ENCODE assay signal across 9 cellular contexts in the genomic region with DNA sequence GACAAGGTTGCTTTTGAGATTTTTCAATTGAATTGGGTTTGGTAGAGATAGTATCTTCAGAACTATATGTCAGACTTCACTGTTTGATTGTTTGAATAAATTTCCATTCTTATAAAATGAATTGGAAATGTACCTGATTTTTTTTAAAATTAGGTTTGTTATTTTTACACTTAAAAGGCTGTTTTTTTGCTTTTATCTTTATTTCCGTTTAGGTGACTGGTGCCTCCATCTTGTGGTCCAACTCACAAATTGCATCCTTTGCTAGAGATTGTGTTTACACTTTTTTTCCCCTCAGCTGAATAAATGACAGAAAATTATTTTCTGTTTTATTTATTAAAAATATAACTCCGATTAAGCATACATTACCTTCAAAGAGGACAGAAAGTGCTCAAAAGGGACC. TPM values are rescaled to one million over a fixed set of nuclear protein-coding genes. Genes with fewer than 3 reads are reported as not detected.
A peak's percentile ranks its signal among the peaks of the same experiment; 100 is the strongest.
DNase-seq lines count a peak whose midpoint lies in the region; ATAC-seq and TF ChIP-seq lines count a peak whose summit lies in the region.
"Had no signal": no experiment of that assay in that cellular context is flagged by ENCODE, and none has a peak within 500 bp of the region (broad histone marks: within the 10 kb centered on the region; RNA-seq: fewer than 3 reads in every experiment).

No MANE protein-coding gene starts in this region.

- H3K27me3 Mint-ChIP-seq in endodermal cell (ENCODE audit: insufficient read depth): no peaks in the 10 kb centered on the region

- H3K27ac ChIP-seq in endodermal cell (ENCODE audit: low read depth, low read length): no peak overlapping the region
- no peak overlapping the region for H3K27ac ChIP-seq in parathyroid adenoma

- H3K79me2 ChIP-seq in parathyroid adenoma: peaks cover 6% of the 10 kb centered on the region

- ATAC-seq in HG03342 (IDR thresholded peaks at IDR 0.05; ENCODE audit: unreplicated experiment): no peak
- no peak for ATAC-seq in GM21390 (IDR thresholded peaks at IDR 0.05; ENCODE audit: unreplicated experiment)

- H3K36me3 ChIP-seq in endodermal cell (ENCODE audit: control insufficient read depth, insufficient read depth, low read length): no peaks in the 10 kb centered on the region
- no peaks in the 10 kb centered on the region for H3K36me3 ChIP-seq in parathyroid adenoma (ENCODE audit: control insufficient read depth, insufficient read depth, low read length)

- DNase-seq in DMS 273 (lab: John Stamatoyannopoulos, UW; ENCODE audit: unreplicated experiment) (peak; percentile 21), DMS 273 treated with DMSO at 0.1 percent for 48 hours (lab: John Stamatoyannopoulos, UW) (no peak), LNCaP clone FGC (ENCODE audit: low read depth) (no peak), endodermal cell (no peak), NCI-H345 (lab: John Stamatoyannopoulos, UW) (no peak)
- DNase-seq: 8988T had no signal

- H3K36me3 Mint-ChIP-seq in endodermal cell (ENCODE audit: low read depth): no peaks in the 10 kb centered on the region

- TF ChIP-seq CTCF in LNCaP clone FGC (IDR thresholded peaks at IDR 0.05; ENCODE audit: control insufficient read depth, extremely low read depth, insufficient read depth) (peak; percentile 62), endodermal cell (conservative IDR thresholded peaks at IDR 0.05) (peak; percentile 83), parathyroid adenoma (IDR thresholded peaks at IDR 0.05) (peak; percentile 52)

- no peak overlapping the region for H2AFZ ChIP-seq in parathyroid adenoma

- no peak overlapping the region for H3K9ac ChIP-seq in endodermal cell (ENCODE audit: extremely low read depth, low read length, poor library complexity, severe bottlenecking)
- H3K9ac ChIP-seq in parathyroid adenoma: no peak overlapping the region

- H3K4me2 ChIP-seq in parathyroid adenoma (ENCODE audit: low read length): no peak overlapping the region

- peaks cover under 1% of the 10 kb centered on the region for H3K9me3 Mint-ChIP-seq in endodermal cell

- H3K9me3 ChIP-seq in endodermal cell (ENCODE audit: control insufficient read depth, low read length) (no peaks in the 10 kb centered on the region), parathyroid adenoma (ENCODE audit: control insufficient read depth, low read length) (no peaks in the 10 kb centered on the region)

- no peak overlapping the region for H3K27ac Mint-ChIP-seq in endodermal cell

- no peak overlapping the region for H3K4me3 ChIP-seq in LNCaP clone FGC (ENCODE audit: low read depth, low read length)
- no peak overlapping the region for H3K4me3 ChIP-seq in endodermal cell (ENCODE audit: low read length)
- no peak overlapping the region for H3K4me3 ChIP-seq in parathyroid adenoma (ENCODE audit: low read depth, low read length)

- H3K4me1 ChIP-seq in endodermal cell (ENCODE audit: control insufficient read depth, insufficient read depth, low read length) (no peaks in the 10 kb centered on the region), parathyroid adenoma (no peaks in the 10 kb centered on the region)

- no peaks in the 10 kb centered on the region for H3K27me3 ChIP-seq in endodermal cell (ENCODE audit: control insufficient read depth, insufficient read depth, low read length, poor library complexity, severe bottlenecking)
- H3K27me3 ChIP-seq in parathyroid adenoma (ENCODE audit: control insufficient read depth, insufficient read depth, low read length): no peaks in the 10 kb centered on the region

- H3K4me1 Mint-ChIP-seq in endodermal cell: no peaks in the 10 kb centered on the region

- 65% methylated on average over 2 of the region's 2 CpGs; no CpG with 5 or more reads in 1 of the 2 experiments for WGBS in endodermal cell (ENCODE audit: insufficient coverage in 1 of 2, insufficient read length in 1 of 2), 2 experiments

- H3K4me3 Mint-ChIP-seq in endodermal cell: no peak overlapping the region

RNA-seq across cellular contexts. Expression of gene NDUFAF2, which starts 15.6 kb away (rescaled TPM):
- 10 to 100 TPM; 20.5 to 23.0 TPM for total RNA-seq in endodermal cell
- 34.6 TPM for polyA plus RNA-seq in endodermal cell (2013, experiment 1 of 2)
- polyA plus RNA-seq in endodermal cell (2013, experiment 2 of 2): 45.3 TPM

RNA-seq across cellular contexts. Expression of gene ERCC8, which starts 15.7 kb away (rescaled TPM):
- 10 to 100 TPM; 14.7 to 19.2 TPM for total RNA-seq in endodermal cell
- 23.8 TPM for polyA plus RNA-seq in endodermal cell (2013, experiment 1 of 2)
- 21.2 TPM for polyA plus RNA-seq in endodermal cell (2013, experiment 2 of 2)
